ENCODE assay signal across 24 cellular contexts in the genomic region with DNA sequence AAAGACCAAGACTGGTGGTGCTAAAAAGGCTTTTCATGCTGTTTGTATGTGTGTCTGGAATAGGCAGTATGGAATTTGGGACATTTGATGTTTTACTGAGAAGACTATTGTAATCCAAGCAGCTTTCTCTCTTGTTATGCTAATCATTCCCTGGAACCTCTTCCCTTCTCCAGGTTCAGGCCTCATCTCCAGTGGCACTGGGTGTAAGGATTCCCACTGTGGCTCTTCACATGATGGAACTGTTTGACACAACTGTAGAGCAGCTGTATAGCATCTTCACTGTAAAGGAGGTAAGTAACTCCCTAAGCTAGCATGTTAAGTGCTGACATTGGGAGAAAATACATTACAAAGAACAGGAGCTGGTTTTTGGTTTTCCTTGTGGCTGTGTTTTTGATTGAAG. TPM values are rescaled to one million over a fixed set of nuclear protein-coding genes. Genes with fewer than 3 reads are reported as not detected.
A peak's percentile ranks its signal among the peaks of the same experiment; 100 is the strongest.
DNase-seq lines count a peak whose midpoint lies in the region; ATAC-seq, FAIRE-seq and TF ChIP-seq lines count a peak whose summit lies in the region.
"Had no signal": no experiment of that assay in that cellular context is flagged by ENCODE, and none has a peak within 500 bp of the region (broad histone marks: within the 10 kb centered on the region; RNA-seq: fewer than 3 reads in every experiment).

No MANE protein-coding gene starts in this region.

- TF ChIP-seq POLR2A in HepG2 (IDR thresholded peaks at IDR 0.05; ENCODE audit: insufficient read depth in 1 of 2, low read depth in 2 of 2, low read length in 2 of 2) (no peak), right lobe of liver (IDR thresholded peaks at IDR 0.05) (no peak), spleen (IDR thresholded peaks at IDR 0.05) (no peak)

- POLR2A ChIA-PET in HepG2 (lab: Yijun Ruan, JAX) (interaction anchor here (1.2 to 2.1 kb wide), 3 partner anchors 8 to 40 kb away, joined by 3 to 8 read pairs (median 6); no protein-coding TSS in a partner anchor), WTC11 (lab: Charles Lee) (no interaction called here)

- TF ChIP-seq RAD21 in HepG2 (CRISPR knock-in tag; IDR thresholded peaks at IDR 0.05), result no peak

- no peak overlapping the region for H3K9ac ChIP-seq in HepG2 (ENCODE audit: insufficient read depth, low read depth, low read length)
- H3K9ac ChIP-seq: parathyroid adenoma had no signal

- H3K27ac ChIP-seq in HepG2 (ENCODE audit: extremely low read length, insufficient read depth, low read length), result no peak overlapping the region
- H3K27ac ChIP-seq in right lobe of liver, result no peak overlapping the region
- H3K27ac ChIP-seq in spleen, result peak overlapping the region in 1 of 8 donors; percentile 15
- H3K27ac ChIP-seq: foreskin keratinocyte, parathyroid adenoma, SJCRH30, thoracic aorta had no signal

- H3K4me1 ChIP-seq in HepG2 (ENCODE audit: insufficient read depth, low read length) (peaks cover 35% of the 10 kb centered on the region), right lobe of liver (peaks cover 0 to 3% (median 0%) of the 10 kb centered on the region in 4 donors), spleen (peaks cover 6 to 46% (median 21%) of the 10 kb centered on the region in 6 donors)
- H3K4me1 ChIP-seq: SJCRH30 had no signal

- FAIRE-seq in HepG2 (lab: Jason Lieb, UNC), result no peak
- FAIRE-seq: islet of Langerhans had no signal

- TF ChIP-seq CTCF in HepG2 (CRISPR knock-in tag; IDR thresholded peaks at IDR 0.05), result no peak
- no peak for TF ChIP-seq CTCF in right lobe of liver (IDR thresholded peaks at IDR 0.05)
- no peak for TF ChIP-seq CTCF in WTC11 (IDR thresholded peaks at IDR 0.05)
- TF ChIP-seq CTCF in mesothelial cell of epicardium (IDR thresholded peaks at IDR 0.05; ENCODE audit: unreplicated experiment), result no peak
- TF ChIP-seq CTCF in spleen (IDR thresholded peaks at IDR 0.05 in 8 of 11, conservative IDR thresholded peaks at IDR 0.05 in 3 of 11), result no peak

- H3K4me3 ChIP-seq in HepG2 (replicated peaks in 1 of 3; ENCODE audit: insufficient read depth in 1 of 3, low read depth in 2 of 3, low read length in 3 of 3), result no peak overlapping the region
- H3K4me3 ChIP-seq in right lobe of liver, result no peak overlapping the region
- H3K4me3 ChIP-seq in spleen, result no peak overlapping the region
- H3K4me3 ChIP-seq: lung, SJCRH30, thoracic aorta had no signal

- ATAC-seq in HepG2 (no peak), right lobe of liver (no peak), WTC11 (peak; percentile 55), HG03378 (IDR thresholded peaks at IDR 0.05; ENCODE audit: unreplicated experiment) (no peak)
- ATAC-seq: foreskin keratinocyte, Panc1, sciatic nerve had no signal

- H4K20me1 ChIP-seq in HepG2 (ENCODE audit: insufficient read depth, low read length), result peaks cover 3% of the 10 kb centered on the region; the same call in 1 of the 2 replicates

- H3K4me2 ChIP-seq in HepG2 (ENCODE audit: low read depth, low read length), result no peak overlapping the region

- peak overlapping the region; percentile 24 for H3K27ac Mint-ChIP-seq in WTC11
- peak overlapping the region; percentile 3 for H3K27ac Mint-ChIP-seq in mesothelial cell of epicardium
- H3K27ac Mint-ChIP-seq: activated T-helper 1 cell treated with anti-CD3 and anti-CD28 coated beads, Interleukin-12 subunit alpha, Interleukin-12 subunit beta, Interleukin-2, Interleukin-4 antibody, amounts not matched to agents 30 ng/mL and 10 ng/mL and 1 ng/mL, durations not matched to agents 14 hours and 24 hours and 36 hours had no signal

- H3K36me3 ChIP-seq in HepG2 (replicated peaks in 1 of 2; ENCODE audit: control insufficient read depth in 1 of 2, insufficient read depth in 2 of 2, low read length in 2 of 2), result peaks cover 42 to 91% of the 10 kb centered on the region in 2 experiments
- peaks cover 0 to 92% (median 47%) of the 10 kb centered on the region in 4 donors for H3K36me3 ChIP-seq in right lobe of liver
- H3K36me3 ChIP-seq in spleen, result peaks cover 4 to 100% (median 92%) of the 10 kb centered on the region in 6 donors

- no peaks in the 10 kb centered on the region for H3K27me3 Mint-ChIP-seq in WTC11 (ENCODE audit: low read depth)
- H3K27me3 Mint-ChIP-seq in mesothelial cell of epicardium (ENCODE audit: low read depth), result no peaks in the 10 kb centered on the region

- intact Hi-C loops in HepG2 (cut with micrococcal nuclease; ENCODE audit: unreplicated experiment), result no loop called here
- intact Hi-C loops in right lobe of liver (cut with DNase I), result no loop called here
- intact Hi-C loops in spleen (cut with DNase I; ENCODE audit: low total_unique reads), result no loop called here

- H3K4me1 Mint-ChIP-seq in WTC11 (peaks cover 14% of the 10 kb centered on the region), mesothelial cell of epicardium (peaks cover 22% of the 10 kb centered on the region)

- no peaks in the 10 kb centered on the region for H3K9me3 ChIP-seq in HepG2 (ENCODE audit: low read length)
- H3K9me3 ChIP-seq in right lobe of liver, result no peaks in the 10 kb centered on the region
- H3K9me3 ChIP-seq in spleen, result no peaks in the 10 kb centered on the region
- H3K9me3 ChIP-seq: SJCRH30, thoracic aorta had no signal

- in situ Hi-C loops in HepG2 (cut with HindIII; ENCODE audit: extremely low pct_ligation_motif_present, low pct_unique_long_range_greater_than_20kb), result no loop called here

- H3K27me3 ChIP-seq in HepG2 (ENCODE audit: control insufficient read depth in 1 of 2, insufficient read depth in 2 of 2, low read length in 2 of 2) (no peaks in the 10 kb centered on the region), right lobe of liver (no peaks in the 10 kb centered on the region), spleen (replicated peaks in 1 of 7) (no peaks in the 10 kb centered on the region)
- H3K27me3 ChIP-seq: foreskin keratinocyte, SJCRH30 had no signal

- H3K9me3 Mint-ChIP-seq in WTC11, result no peaks in the 10 kb centered on the region
- H3K9me3 Mint-ChIP-seq in mesothelial cell of epicardium, result no peaks in the 10 kb centered on the region
- H3K9me3 Mint-ChIP-seq: activated T-helper 1 cell treated with anti-CD3 and anti-CD28 coated beads, Interleukin-12 subunit alpha, Interleukin-12 subunit beta, Interleukin-2, Interleukin-4 antibody, amounts not matched to agents 30 ng/mL and 10 ng/mL and 1 ng/mL, durations not matched to agents 14 hours and 24 hours and 36 hours had no signal

- BruUV-seq in HepG2 (replicated peaks; lab: Mats Ljungman, UMichigan), result no TSS peak

- DNase-seq in HepG2 (ENCODE audit: low spot score) (no peak), right lobe of liver (no peak), WTC11 (ENCODE audit: low spot score) (no peak), mesothelial cell of epicardium (ENCODE audit: low spot score in 2 of 2, unreplicated experiment in 2 of 2) (no peak), spleen (no peak)
- no peak for DNase-seq in activated CD4-positive, alpha-beta T cell treated with anti-CD3 and anti-CD28 coated beads, Interleukin-2, amount 50 U/mL, for 48 hours
- DNase-seq: activated CD8-positive, alpha-beta memory T cell treated with anti-CD3 and anti-CD28 coated beads for 24 hours; amygdala; central memory CD4-positive, alpha-beta T cell; foreskin keratinocyte; HCEC 1CT; hippocampal formation; NCI-H1105; NCI-H510A treated with DMSO at 0.1 percent for 48 hours; NK-92 treated with Interleukin-12 subunit alpha and Interleukin-12 subunit beta, amount 100 ng/mL, for 24 hours; SJCRH30 had no signal

- peaks cover 91% of the 10 kb centered on the region for H3K36me3 Mint-ChIP-seq in WTC11
- H3K36me3 Mint-ChIP-seq in mesothelial cell of epicardium, result peaks cover 70% of the 10 kb centered on the region

- TF ChIP-seq EP300 in HepG2 (IDR thresholded peaks at IDR 0.05; ENCODE audit: low read depth in 2 of 2, low read length in 2 of 2) (no peak), HepG2 (CRISPR knock-in tag; IDR thresholded peaks at IDR 0.05; ENCODE audit: borderline replicate concordance) (no peak)

- CTCF ChIA-PET in HepG2 (lab: Yijun Ruan, JAX; ENCODE audit: low intra/inter-chr PET ratio, low total read pairs) (no interaction called here), WTC11 (lab: Charles Lee) (no interaction called here)

- peaks cover 33% of the 10 kb centered on the region for H3K79me2 ChIP-seq in HepG2 (ENCODE audit: insufficient read depth, low read length)

- H2AFZ ChIP-seq in HepG2 (ENCODE audit: low read length), result no peak overlapping the region
- H2AFZ ChIP-seq: parathyroid adenoma had no signal

- H3K4me3 Mint-ChIP-seq in WTC11 (no peak overlapping the region), mesothelial cell of epicardium (no peak overlapping the region)
- H3K4me3 Mint-ChIP-seq: activated T-helper 1 cell treated with anti-CD3 and anti-CD28 coated beads, Interleukin-12 subunit alpha, Interleukin-12 subunit beta, Interleukin-2, Interleukin-4 antibody, amounts not matched to agents 30 ng/mL and 10 ng/mL and 1 ng/mL, durations not matched to agents 14 hours and 24 hours and 36 hours had no signal

TF ChIP-seq in WTC11, 78 proteins besides CTCF, POLR2A, EP300 and RAD21 (continues in another document):
- TF ChIP-seq NR3C1 (CRISPR knock-in tag; conservative IDR thresholded peaks at IDR 0.05; ENCODE audit: low read depth), result no peak

RNA-seq across cellular contexts. Expression of a gene that starts 23.3 kb away (rescaled TPM):
- total RNA-seq in HepG2 (2016; rRNA removed; fragmentation: Illumina TruSeq; extraction: Trizol), result 13.8 and 21.6 TPM in 2 replicates
- total RNA-seq in HepG2 (2016; cell fraction: cytosol; rRNA removed; fragmentation: Illumina TruSeq; extraction: Trizol; ENCODE audit: low read depth), result 16.7 and 17.0 TPM in 2 replicates
- total RNA-seq in HepG2 (2016; cell fraction: insoluble cytoplasmic fraction; rRNA removed; fragmentation: Illumina TruSeq; extraction: Trizol), result 14.9 and 18.7 TPM in 2 replicates
- total RNA-seq in HepG2 (2016; cell fraction: membrane; rRNA removed; fragmentation: Illumina TruSeq; extraction: Trizol), result 14.2 and 19.0 TPM in 2 replicates
- total RNA-seq in HepG2 (2016; cell fraction: nucleus; rRNA removed; fragmentation: Illumina TruSeq; extraction: Trizol), result 7.0 and 8.1 TPM in 2 replicates
- 10.6 and 11.9 TPM in 2 replicates for polyA plus RNA-seq in HepG2 (2011; rRNA removed)
- polyA plus RNA-seq in HepG2 (2011; cell fraction: cytosol; rRNA removed), result 11.8 and 13.6 TPM in 2 replicates
- polyA plus RNA-seq in HepG2 (2011; cell fraction: nucleus; rRNA removed), result 4.7 and 6.8 TPM in 2 replicates
- polyA plus RNA-seq in HepG2 (2012), result 15.7 and 26.1 TPM in 2 replicates
- polyA plus RNA-seq in HepG2 (2016; cell fraction: cytosol; fragmentation: Illumina TruSeq; extraction: Trizol; ENCODE audit: low read depth), result 8.9 TPM in 2 replicates
- 26.0 and 27.5 TPM in 2 replicates for polyA plus RNA-seq in HepG2 (2016; cell fraction: insoluble cytoplasmic fraction; fragmentation: Illumina TruSeq; extraction: Trizol; ENCODE audit: low read depth)
- polyA plus RNA-seq in HepG2 (2016; cell fraction: membrane; fragmentation: Illumina TruSeq; extraction: Trizol; ENCODE audit: low read depth), result 15.9 and 17.5 TPM in 2 replicates
- polyA plus RNA-seq in HepG2 (2016; cell fraction: nucleus; fragmentation: Illumina TruSeq; extraction: Trizol; ENCODE audit: insufficient read depth, low read depth), result 16.4 and 18.0 TPM in 2 replicates
- polyA minus RNA-seq in HepG2 (2011; rRNA and poly(A)+ RNA removed; ENCODE audit: low replicate concordance), result 0.42 and 1.5 TPM in 2 replicates
- 5.3 TPM in 1 of 2 replicates, not detected in the other for polyA minus RNA-seq in HepG2 (2011; cell fraction: cytosol; rRNA and poly(A)+ RNA removed)
- 4.5 and 8.8 TPM in 2 replicates for polyA minus RNA-seq in HepG2 (2011; cell fraction: nucleus; rRNA and poly(A)+ RNA removed)
- total RNA-seq in right lobe of liver, result 10 to 100 TPM; 10.2 to 12.0 (median 10.6) TPM
- 8.1 to 13.6 TPM (median 9.8 TPM) in 3 replicates for total RNA-seq in WTC11 (2021)
- 6.0 to 6.6 TPM (median 6.0 TPM) in 3 replicates for total RNA-seq in mesothelial cell of epicardium
- 10 to 100 TPM in 6 of 7 donors, 1 to 10 TPM in 1; 9.4 to 34.9 (median 19.4) TPM for total RNA-seq in spleen
- polyA plus RNA-seq in spleen, result 10 to 100 TPM; 20.5 to 36.7 (median 33.7) TPM
